In genomic region chr6:34982424-34982852, GRCh38 we compare ENCODE assay signal across 10 cellular contexts.
DNase-seq lines count a peak whose midpoint lies in the region; ATAC-seq, FAIRE-seq and TF ChIP-seq lines count a peak whose summit lies in the region.
"Had no signal": no experiment of that assay in that cellular context is flagged by ENCODE, and none has a peak within 500 bp of the region (broad histone marks: within the 10 kb centered on the region; RNA-seq: fewer than 3 reads in every experiment).

No MANE protein-coding gene starts in this region.

- no peaks in the 10 kb centered on the region for H3K9me3 Mint-ChIP-seq in GM23338
- H3K9me3 Mint-ChIP-seq: activated T-cell treated with anti-CD3 and anti-CD28 coated beads, Interleukin-2, amount 50 U/mL, for 4 hours; naive thymus-derived CD4-positive, alpha-beta T cell had no signal

- H3K4me3 ChIP-seq in GM23338, result no peak overlapping the region

- H3K4me1 Mint-ChIP-seq in GM23338, result peaks cover 6% of the 10 kb centered on the region
- H3K4me1 Mint-ChIP-seq: naive thymus-derived CD4-positive, alpha-beta T cell had no signal

- no peaks in the 10 kb centered on the region for H3K27me3 ChIP-seq in GM23338 (ENCODE audit: insufficient read depth)

- no peak overlapping the region for H3K4me2 ChIP-seq in GM23338

- peaks cover 5% of the 10 kb centered on the region; the same call in 1 of the 2 replicates for H3K4me1 ChIP-seq in GM23338 (ENCODE audit: insufficient read depth)

- ATAC-seq in GM23338 (no peak), HG02885 (IDR thresholded peaks at IDR 0.05; ENCODE audit: poor library complexity, unreplicated experiment) (no peak)
- ATAC-seq: activated T-cell treated with anti-CD3 and anti-CD28 coated beads, Interleukin-2, amount 50 U/mL, for 4 hours; naive thymus-derived CD4-positive, alpha-beta T cell had no signal

- peak; percentile 20 to 37; a peak in 3 of 4 replicates for TF ChIP-seq CTCF in GM23338 (conservative IDR thresholded peaks at IDR 0.05; ENCODE audit: low read depth in 2 of 2)

- no peaks in the 10 kb centered on the region for H3K9me2 ChIP-seq in GM23338 (ENCODE audit: insufficient read depth)

- FAIRE-seq in TTC549 (lab: Jason Lieb, UNC), result peak; percentile 3

- H3K4me3 Mint-ChIP-seq in GM23338, result no peak overlapping the region
- H3K4me3 Mint-ChIP-seq: activated T-cell treated with anti-CD3 and anti-CD28 coated beads, Interleukin-2, amount 50 U/mL, for 4 hours; naive thymus-derived CD4-positive, alpha-beta T cell had no signal

- H3K27me3 Mint-ChIP-seq in GM23338 (ENCODE audit: insufficient read depth, low read depth, poor library complexity), result no peaks in the 10 kb centered on the region
- H3K27me3 Mint-ChIP-seq: naive thymus-derived CD4-positive, alpha-beta T cell had no signal

- H2AFZ ChIP-seq in GM23338, result no peak overlapping the region

- peaks cover 7% of the 10 kb centered on the region; the same call in 1 of the 2 replicates for H3F3A ChIP-seq in GM23338 (replicated peaks; ENCODE audit: low read depth)

- H3K27ac Mint-ChIP-seq in GM23338, result peak overlapping the region; percentile 87
- H3K27ac Mint-ChIP-seq: naive thymus-derived CD4-positive, alpha-beta T cell had no signal

- peaks cover 4% of the 10 kb centered on the region; the same call in 1 of the 2 replicates for H4K20me1 ChIP-seq in GM23338 (replicated peaks; ENCODE audit: insufficient read depth)

- H3K79me2 ChIP-seq in GM23338 (replicated peaks; ENCODE audit: insufficient read depth), result no peaks in the 10 kb centered on the region

- no peaks in the 10 kb centered on the region; the same call in 1 of the 2 replicates for H3K36me3 ChIP-seq in GM23338 (ENCODE audit: insufficient read depth)

- H3K36me3 Mint-ChIP-seq in GM23338 (ENCODE audit: low read depth), result peaks cover 28% of the 10 kb centered on the region; the same call in 2 of the 3 replicates

- DNase-seq in 8988T (peak; percentile 31), GM23338 (ENCODE audit: low spot score) (no peak), hippocampal formation (lab: John Stamatoyannopoulos, UW) (peak; percentile 38 to 70), retina (no peak)
- no peak for DNase-seq in activated T-cell treated with anti-CD3 and anti-CD28 coated beads, Interleukin-2, amount 50 U/mL, for 1 hour
- no peak for DNase-seq in stimulated activated naive CD4-positive, alpha-beta T cell treated with Interleukin-2 at 50 U/mL for 16 hours (lab: John Stamatoyannopoulos, UW)
- DNase-seq: activated T-cell treated with anti-CD3 and anti-CD28 coated beads, Interleukin-2, amount 50 U/mL, for 4 hours; naive thymus-derived CD4-positive, alpha-beta T cell had no signal

- no peak overlapping the region for H3K27ac ChIP-seq in GM23338 (ENCODE audit: low read depth)

TF ChIP-seq in GM23338, 12 proteins besides CTCF, POLR2A, EP300 and RAD21 (continues in another document):
- no peak for TF ChIP-seq POLR2AphosphoS5 (IDR thresholded peaks at IDR 0.05; ENCODE audit: low read depth)
- no peak for TF ChIP-seq CREB1 (CRISPR knock-in tag; IDR thresholded peaks at IDR 0.05; ENCODE audit: low read depth)
- no peak for TF ChIP-seq ZNF331 (CRISPR knock-in tag; IDR thresholded peaks at IDR 0.05; ENCODE audit: low read depth)
- no peak for TF ChIP-seq EZH2phosphoT487 (IDR thresholded peaks at IDR 0.05; ENCODE audit: unreplicated experiment)
- TF ChIP-seq ZNF114 (CRISPR knock-in tag; IDR thresholded peaks at IDR 0.05), result no peak
- TF ChIP-seq, protein P1, sequence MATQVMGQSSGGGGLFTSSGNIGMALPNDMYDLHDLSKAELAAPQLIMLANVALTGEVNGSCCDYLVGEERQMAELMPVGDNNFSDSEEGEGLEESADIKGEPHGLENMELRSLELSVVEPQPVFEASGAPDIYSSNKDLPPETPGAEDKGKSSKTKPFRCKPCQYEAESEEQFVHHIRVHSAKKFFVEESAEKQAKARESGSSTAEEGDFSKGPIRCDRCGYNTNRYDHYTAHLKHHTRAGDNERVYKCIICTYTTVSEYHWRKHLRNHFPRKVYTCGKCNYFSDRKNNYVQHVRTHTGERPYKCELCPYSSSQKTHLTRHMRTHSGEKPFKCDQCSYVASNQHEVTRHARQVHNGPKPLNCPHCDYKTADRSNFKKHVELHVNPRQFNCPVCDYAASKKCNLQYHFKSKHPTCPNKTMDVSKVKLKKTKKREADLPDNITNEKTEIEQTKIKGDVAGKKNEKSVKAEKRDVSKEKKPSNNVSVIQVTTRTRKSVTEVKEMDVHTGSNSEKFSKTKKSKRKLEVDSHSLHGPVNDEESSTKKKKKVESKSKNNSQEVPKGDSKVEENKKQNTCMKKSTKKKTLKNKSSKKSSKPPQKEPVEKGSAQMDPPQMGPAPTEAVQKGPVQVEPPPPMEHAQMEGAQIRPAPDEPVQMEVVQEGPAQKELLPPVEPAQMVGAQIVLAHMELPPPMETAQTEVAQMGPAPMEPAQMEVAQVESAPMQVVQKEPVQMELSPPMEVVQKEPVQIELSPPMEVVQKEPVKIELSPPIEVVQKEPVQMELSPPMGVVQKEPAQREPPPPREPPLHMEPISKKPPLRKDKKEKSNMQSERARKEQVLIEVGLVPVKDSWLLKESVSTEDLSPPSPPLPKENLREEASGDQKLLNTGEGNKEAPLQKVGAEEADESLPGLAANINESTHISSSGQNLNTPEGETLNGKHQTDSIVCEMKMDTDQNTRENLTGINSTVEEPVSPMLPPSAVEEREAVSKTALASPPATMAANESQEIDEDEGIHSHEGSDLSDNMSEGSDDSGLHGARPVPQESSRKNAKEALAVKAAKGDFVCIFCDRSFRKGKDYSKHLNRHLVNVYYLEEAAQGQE (IDR thresholded peaks at IDR 0.05; ENCODE audit: unreplicated experiment), result no peak
- no peak for TF ChIP-seq ZNF462 (CRISPR knock-in tag; IDR thresholded peaks at IDR 0.05)
- TF ChIP-seq STAT1 (IDR thresholded peaks at IDR 0.05; ENCODE audit: unreplicated experiment), result no peak
- no peak for TF ChIP-seq NANOG (IDR thresholded peaks at IDR 0.05; ENCODE audit: borderline replicate concordance)
- no peak for TF ChIP-seq EZH2 (IDR thresholded peaks at IDR 0.05; ENCODE audit: low read depth, unreplicated experiment)

Comparison
In these comparisons a context has a peak if more than half of its experiments do, and no peak if none do; other contexts are left out.
1. DNase-seq: peak in 8988T (single experiment) and hippocampal formation (2 of 2); none in GM23338 (single experiment), activated T-cell treated with anti-CD3 and anti-CD28 coated beads, Interleukin-2, amount 50 U/mL, for 1 hour (single experiment), stimulated activated naive CD4-positive, alpha-beta T cell treated with Interleukin-2 at 50 U/mL for 16 hours (single experiment) and retina (single experiment).